1 cellular context compared by ENCODE assay signal in genomic region chr3:53236112-53236841, GRCh38.
TF ChIP-seq lines count a peak whose summit lies in the region.

No MANE protein-coding gene starts in this region.

TF ChIP-seq in K562, 482 proteins besides CTCF, POLR2A, EP300 and RAD21 (continued from another document and continues in another):
- TF ChIP-seq FOXP4 (CRISPR knock-in tag; IDR thresholded peaks at IDR 0.05; ENCODE audit: borderline replicate concordance) (no peak), MTA3 (IDR thresholded peaks at IDR 0.05; ENCODE audit: borderline replicate concordance) (no peak), USF2 (CRISPR knock-in tag; IDR thresholded peaks at IDR 0.05) (no peak), AFF4 (CRISPR knock-in tag; IDR thresholded peaks at IDR 0.05) (no peak), ZNF668 (CRISPR knock-in tag; IDR thresholded peaks at IDR 0.05) (no peak), SP1 (CRISPR knock-in tag; IDR thresholded peaks at IDR 0.05) (no peak), SLC30A9 (CRISPR knock-in tag; IDR thresholded peaks at IDR 0.05) (no peak), ZNF384 (IDR thresholded peaks at IDR 0.05; ENCODE audit: low read depth, low read length) (no peak), NKRF (IDR thresholded peaks at IDR 0.05; ENCODE audit: borderline replicate concordance) (no peak), E4F1 (CRISPR knock-in tag; IDR thresholded peaks at IDR 0.05; ENCODE audit: borderline replicate concordance) (0 out of 2 replicates have a peak, but pooled peaks have one; percentile 54), HMBOX1 (IDR thresholded peaks at IDR 0.05) (no peak), E2F4 (CRISPR knock-in tag; IDR thresholded peaks at IDR 0.05; ENCODE audit: low read depth) (no peak), RBM39 (optimal IDR thresholded peaks at IDR 0.05; ENCODE audit: low read depth, low read length) (no peak), ETV1 (tag; conservative IDR thresholded peaks at IDR 0.05; ENCODE audit: low read depth) (peak; percentile 57), ERF (CRISPR knock-in tag; IDR thresholded peaks at IDR 0.05) (peak; percentile 64; the same call in 1 of the 2 replicates), ZBTB7A (IDR thresholded peaks at IDR 0.05; ENCODE audit: borderline replicate concordance, control insufficient read depth, low read depth, low read length) (no peak), ARHGAP35 (IDR thresholded peaks at IDR 0.05; ENCODE audit: partially characterized antibody) (no peak), TSHZ1 (CRISPR knock-in tag; IDR thresholded peaks at IDR 0.05) (no peak), ETV6 (IDR thresholded peaks at IDR 0.05; ENCODE audit: borderline replicate concordance in 1 of 2, low read depth in 2 of 2, low read length in 1 of 2) (no peak), ETV6 (CRISPR knock-in tag; IDR thresholded peaks at IDR 0.05; ENCODE audit: borderline replicate concordance) (no peak), THAP12 (CRISPR knock-in tag; IDR thresholded peaks at IDR 0.05) (no peak), ZHX1 (conservative IDR thresholded peaks at IDR 0.05; ENCODE audit: low read length) (no peak), RFX5 (IDR thresholded peaks at IDR 0.05; ENCODE audit: low read depth, low read length) (no peak), JUN (IDR thresholded peaks at IDR 0.05; ENCODE audit: borderline replicate concordance, low read depth, low read length) (no peak), JUN (CRISPR knock-in tag; IDR thresholded peaks at IDR 0.05; ENCODE audit: borderline replicate concordance) (no peak)
